13 cellular contexts compared by ENCODE assay signal in the genomic region with DNA sequence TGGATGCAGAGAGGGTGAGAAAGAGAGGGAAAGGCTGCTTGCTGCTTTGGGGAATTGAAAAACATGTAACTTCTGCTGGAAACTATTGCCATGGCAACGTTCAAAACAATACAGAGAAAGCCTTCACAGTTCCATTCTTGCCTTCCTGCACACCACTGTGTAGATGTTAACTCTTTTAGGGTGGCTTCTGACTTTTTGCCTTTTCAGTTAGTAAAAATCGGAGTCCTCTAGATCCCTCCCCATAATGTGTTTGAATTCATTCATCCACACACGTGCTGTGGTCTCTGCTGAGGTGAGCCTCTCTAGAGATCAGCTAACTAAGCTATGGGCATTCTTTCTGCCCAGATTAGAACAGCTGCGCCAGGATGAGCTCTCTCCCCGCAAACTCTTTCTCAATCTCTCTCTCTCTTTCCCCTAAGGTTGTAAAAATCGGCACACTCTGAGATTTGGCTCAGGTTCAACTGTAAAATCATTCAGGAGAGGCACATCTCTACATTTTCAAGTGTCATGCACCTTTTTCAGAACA.
DNase-seq lines count a peak whose midpoint lies in the region; ATAC-seq and TF ChIP-seq lines count a peak whose summit lies in the region.
"Had no signal": no experiment of that assay in that cellular context is flagged by ENCODE, and none has a peak within 500 bp of the region (broad histone marks: within the 10 kb centered on the region; RNA-seq: fewer than 3 reads in every experiment).

No MANE protein-coding gene starts in this region.

- intact Hi-C loops in dorsolateral prefrontal cortex (cut with DNase I): loop anchor here in 1 of 2 donors (5.0 kb wide), 1 partner anchor 44 kb away; no protein-coding TSS in a partner anchor

- ATAC-seq in GM19025 (IDR thresholded peaks at IDR 0.05; ENCODE audit: low read depth, unreplicated experiment) (peak; percentile 67), HG03432 (IDR thresholded peaks at IDR 0.05; ENCODE audit: unreplicated experiment) (peak; percentile 83)
- ATAC-seq: natural killer cell had no signal

- no peak overlapping the region for H3K4me3 Mint-ChIP-seq in activated CD4-positive, alpha-beta memory T cell treated with anti-CD3 and anti-CD28 coated beads, Interleukin-2, amount 10 ng/mL, durations not matched to agents 7 days and 5 days
- H3K4me3 Mint-ChIP-seq: natural killer cell; stimulated activated naive CD8-positive, alpha-beta T cell treated with anti-CD3 and anti-CD28 coated beads, Interleukin-15, Interleukin-2, amounts not matched to agents 100 ng/mL and 50 ng/mL, for 24 hours had no signal

- H3K9me3 ChIP-seq in neuron (ENCODE audit: low read length): no peaks in the 10 kb centered on the region

- H3K27me3 ChIP-seq in dorsolateral prefrontal cortex: no peaks in the 10 kb centered on the region
- H3K27me3 ChIP-seq in neuron (ENCODE audit: insufficient read depth, low read length): no peaks in the 10 kb centered on the region

- no peaks in the 10 kb centered on the region for H3K36me3 Mint-ChIP-seq in activated CD4-positive, alpha-beta memory T cell treated with anti-CD3 and anti-CD28 coated beads, Interleukin-2, amount 10 ng/mL, durations not matched to agents 7 days and 5 days (ENCODE audit: low read depth)
- H3K36me3 Mint-ChIP-seq: natural killer cell had no signal

- POLR2A ChIA-PET in activated CD4-positive, alpha-beta memory T cell treated with anti-CD3 and anti-CD28 coated beads, Interleukin-2, amount 10 ng/mL, durations not matched to agents 7 days and 5 days (lab: Charles Lee): no interaction called here

- CTCF ChIA-PET in activated CD4-positive, alpha-beta memory T cell treated with anti-CD3 and anti-CD28 coated beads, Interleukin-2, amount 10 ng/mL, durations not matched to agents 7 days and 5 days (lab: Charles Lee): no interaction called here

- H3K27ac ChIP-seq in dorsolateral prefrontal cortex: peak overlapping the region in 58 of 59 donors; percentile 26 to 94 (median 83)
- H3K27ac ChIP-seq: epithelial cell of prostate had no signal

- no peak overlapping the region for H3K27ac Mint-ChIP-seq in activated CD4-positive, alpha-beta memory T cell treated with anti-CD3 and anti-CD28 coated beads, Interleukin-2, amount 10 ng/mL, durations not matched to agents 7 days and 5 days
- H3K27ac Mint-ChIP-seq: natural killer cell; stimulated activated naive CD8-positive, alpha-beta T cell treated with anti-CD3 and anti-CD28 coated beads, Interleukin-15, Interleukin-2, amounts not matched to agents 100 ng/mL and 50 ng/mL, for 24 hours had no signal

- H2AFZ ChIP-seq in neuron (ENCODE audit: low read depth, low read length): peak overlapping the region; percentile 21

- H3K27me3 Mint-ChIP-seq in activated CD4-positive, alpha-beta memory T cell treated with anti-CD3 and anti-CD28 coated beads, Interleukin-2, amount 10 ng/mL, durations not matched to agents 7 days and 5 days: no peaks in the 10 kb centered on the region
- H3K27me3 Mint-ChIP-seq: stimulated activated naive CD8-positive, alpha-beta T cell treated with anti-CD3 and anti-CD28 coated beads, Interleukin-15, Interleukin-2, amounts not matched to agents 100 ng/mL and 50 ng/mL, for 24 hours had no signal

- TF ChIP-seq CTCF in dorsolateral prefrontal cortex (IDR thresholded peaks at IDR 0.05 in 54 of 56, conservative IDR thresholded peaks at IDR 0.05 in 2 of 56; ENCODE audit: low read depth in 1 of 56, partially characterized antibody in 56 of 56): no peak

- no peak for DNase-seq in dorsolateral prefrontal cortex
- no peak for DNase-seq in D341Med (ENCODE audit: low spot score)
- DNase-seq in activated CD4-positive, alpha-beta memory T cell treated with anti-CD3 and anti-CD28 coated beads, Interleukin-2, amount 10 ng/mL, durations not matched to agents 7 days and 5 days: no peak
- DNase-seq in SIG-M5 treated with dmso at 0.1 percent for 504 hours (lab: John Stamatoyannopoulos, UW; ENCODE audit: unreplicated experiment): no peak
- DNase-seq: activated CD8-positive, alpha-beta memory T cell treated with anti-CD3 and anti-CD28 coated beads, Interleukin-2, amount 50 U/mL, for 48 hours; Calu3; natural killer cell; stimulated activated CD4-positive, alpha-beta T cell treated with anti-CD3 and anti-CD28 coated beads, Interleukin-1b, Interleukin-23, amount 100 ng/mL, for 48 hours had no signal

- H3K4me3 ChIP-seq in dorsolateral prefrontal cortex (peak overlapping the region; percentile 20 to 69 (median 52)), neuron (ENCODE audit: low read length) (peak overlapping the region; percentile 2)

- H3K4me1 ChIP-seq in neuron (ENCODE audit: insufficient read depth, low read length): peaks cover 19% of the 10 kb centered on the region

- H3K4me1 Mint-ChIP-seq in activated CD4-positive, alpha-beta memory T cell treated with anti-CD3 and anti-CD28 coated beads, Interleukin-2, amount 10 ng/mL, durations not matched to agents 7 days and 5 days: no peaks in the 10 kb centered on the region
- H3K4me1 Mint-ChIP-seq: natural killer cell had no signal

- peaks cover 7% of the 10 kb centered on the region for H3K9me3 Mint-ChIP-seq in activated CD4-positive, alpha-beta memory T cell treated with anti-CD3 and anti-CD28 coated beads, Interleukin-2, amount 10 ng/mL, durations not matched to agents 7 days and 5 days

- H3K36me3 ChIP-seq in neuron (ENCODE audit: insufficient read depth, low read length): no peaks in the 10 kb centered on the region
